Comparison of ENCODE assay signal across 13 cellular contexts in genomic region chr12:112148031-112148513, GRCh38. TPM values are rescaled to one million over a fixed set of nuclear protein-coding genes. Genes with fewer than 3 reads are reported as not detected.
DNase-seq lines count a peak whose midpoint lies in the region; ATAC-seq, FAIRE-seq and TF ChIP-seq lines count a peak whose summit lies in the region.
"Had no signal": no experiment of that assay in that cellular context is flagged by ENCODE, and none has a peak within 500 bp of the region (broad histone marks: within the 10 kb centered on the region; RNA-seq: fewer than 3 reads in every experiment).

No MANE protein-coding gene starts in this region.

- H3K4me3 ChIP-seq in PC-3 (ENCODE audit: low read length) (no peak overlapping the region), stomach (no peak overlapping the region), suprapubic skin (no peak overlapping the region), pancreas (no peak overlapping the region)
- H3K4me3 ChIP-seq: adrenal gland, BLaER1, gastrocnemius medialis had no signal

- no peaks in the 10 kb centered on the region for H4K20me1 ChIP-seq in PC-3 (ENCODE audit: low read length)
- H4K20me1 ChIP-seq: BLaER1 had no signal

- CTCF ChIA-PET in activated CD8-positive, alpha-beta memory T cell treated with anti-CD3 and anti-CD28 coated beads, Interleukin-2, amount 10 ng/mL, durations not matched to agents 7 days and 5 days (lab: Charles Lee), result interaction anchor here (1.2 to 1.4 kb wide), 2 partner anchors 9 to 15 kb away, joined by 3 read pairs; no protein-coding TSS in a partner anchor
- CTCF ChIA-PET in PC-3 (lab: Charles Lee), result no interaction called here

- H3K9me3 ChIP-seq in PC-3 (ENCODE audit: low read length) (no peaks in the 10 kb centered on the region), stomach (no peaks in the 10 kb centered on the region), suprapubic skin (no peaks in the 10 kb centered on the region), pancreas (no peaks in the 10 kb centered on the region)
- H3K9me3 ChIP-seq: adrenal gland, BLaER1, gastrocnemius medialis had no signal

- H3K36me3 Mint-ChIP-seq in activated CD8-positive, alpha-beta memory T cell treated with anti-CD3 and anti-CD28 coated beads, Interleukin-2, amount 10 ng/mL, durations not matched to agents 7 days and 5 days, result peaks cover 60% of the 10 kb centered on the region

- FAIRE-seq in pancreas (lab: Jason Lieb, UNC), result no peak

- H3K4me2 ChIP-seq in PC-3 (ENCODE audit: low read length), result 0 out of 2 replicates have a peak overlapping the region, but pooled peaks have one; percentile 32
- H3K4me2 ChIP-seq: BLaER1 had no signal

- WGBS in stomach, 5 donors, result 86 to 88% (median 87%) methylated on average over 3 of the region's 3 CpGs
- 73% methylated on average over 3 of the region's 3 CpGs for WGBS in suprapubic skin
- 92 to 93% methylated on average over 3 of the region's 3 CpGs for WGBS in pancreas, 2 donors

- H3K36me3 ChIP-seq in PC-3 (ENCODE audit: low read depth, low read length) (peaks cover 51% of the 10 kb centered on the region), stomach (peaks cover 91 to 100% (median 98%) of the 10 kb centered on the region in 4 donors), suprapubic skin (peaks cover 90% of the 10 kb centered on the region), pancreas (peaks cover 8 to 76% (median 21%) of the 10 kb centered on the region in 3 donors)

- no peaks in the 10 kb centered on the region for H3K27me3 Mint-ChIP-seq in activated CD8-positive, alpha-beta memory T cell treated with anti-CD3 and anti-CD28 coated beads, Interleukin-2, amount 10 ng/mL, durations not matched to agents 7 days and 5 days
- H3K27me3 Mint-ChIP-seq: stimulated activated naive CD8-positive, alpha-beta T cell treated with anti-CD3 and anti-CD28 coated beads, Interleukin-15, Interleukin-2, amounts not matched to agents 100 ng/mL and 50 ng/mL, for 24 hours had no signal

- H3K9me2 ChIP-seq in PC-3 (replicated peaks; ENCODE audit: low read length), result no peaks in the 10 kb centered on the region

- H3K4me1 ChIP-seq in PC-3 (ENCODE audit: insufficient read depth, low read length), result peaks cover 32% of the 10 kb centered on the region
- H3K4me1 ChIP-seq in stomach, result no peaks in the 10 kb centered on the region
- H3K4me1 ChIP-seq in suprapubic skin, result no peaks in the 10 kb centered on the region
- H3K4me1 ChIP-seq in pancreas, result no peaks in the 10 kb centered on the region
- H3K4me1 ChIP-seq: adrenal gland, gastrocnemius medialis had no signal

- POLR2A ChIA-PET in PC-3 (lab: Charles Lee; ENCODE audit: unreplicated experiment), result no interaction called here

- H3K27ac ChIP-seq in PC-3 (ENCODE audit: low read length) (peak overlapping the region; percentile 67), stomach (no peak overlapping the region), suprapubic skin (no peak overlapping the region), pancreas (peak overlapping the region in 1 of 4 donors; percentile 53)
- H3K27ac ChIP-seq: adrenal gland, BLaER1, gastrocnemius medialis had no signal

- H3F3A ChIP-seq in PC-3 (ENCODE audit: low read length, unreplicated experiment), result no peaks in the 10 kb centered on the region

- intact Hi-C loops in PC-3 (cut with micrococcal nuclease), result loop anchor here (2.0 kb wide), 1 partner anchor 25 kb away; no protein-coding TSS in a partner anchor
- intact Hi-C loops in stomach (cut with DNase I; ENCODE audit: low total_unique reads), result no loop called here
- intact Hi-C loops in pancreas (cut with DNase I), result no loop called here

- no peaks in the 10 kb centered on the region for H3K79me2 ChIP-seq in PC-3 (ENCODE audit: low read length)

- H3K27me3 ChIP-seq in PC-3 (ENCODE audit: low read length) (no peaks in the 10 kb centered on the region), stomach (no peaks in the 10 kb centered on the region), suprapubic skin (no peaks in the 10 kb centered on the region), pancreas (no peaks in the 10 kb centered on the region)
- H3K27me3 ChIP-seq: adrenal gland, BLaER1, gastrocnemius medialis had no signal

- H3K4me3 Mint-ChIP-seq in activated CD8-positive, alpha-beta memory T cell treated with anti-CD3 and anti-CD28 coated beads, Interleukin-2, amount 10 ng/mL, durations not matched to agents 7 days and 5 days, result no peak overlapping the region
- H3K4me3 Mint-ChIP-seq: stimulated activated naive CD8-positive, alpha-beta T cell treated with anti-CD3 and anti-CD28 coated beads, Interleukin-15, Interleukin-2, amounts not matched to agents 100 ng/mL and 50 ng/mL, for 24 hours; WTC11 had no signal

- H3K9me3 Mint-ChIP-seq in activated CD8-positive, alpha-beta memory T cell treated with anti-CD3 and anti-CD28 coated beads, Interleukin-2, amount 10 ng/mL, durations not matched to agents 7 days and 5 days (ENCODE audit: low read depth), result no peaks in the 10 kb centered on the region
- H3K9me3 Mint-ChIP-seq: stimulated activated naive CD8-positive, alpha-beta T cell treated with anti-CD3 and anti-CD28 coated beads, Interleukin-15, Interleukin-2, amounts not matched to agents 100 ng/mL and 50 ng/mL, for 24 hours; WTC11 had no signal

- TF ChIP-seq EP300 in stomach (IDR thresholded peaks at IDR 0.05) (no peak), suprapubic skin (IDR thresholded peaks at IDR 0.05) (no peak)

- TF ChIP-seq CTCF in PC-3 (conservative IDR thresholded peaks at IDR 0.05; ENCODE audit: low read depth, low read length), result no peak
- TF ChIP-seq CTCF in stomach (IDR thresholded peaks at IDR 0.05), result no peak
- TF ChIP-seq CTCF in suprapubic skin (IDR thresholded peaks at IDR 0.05), result no peak
- no peak for TF ChIP-seq CTCF in pancreas (IDR thresholded peaks at IDR 0.05)

- no peak overlapping the region for H3K27ac Mint-ChIP-seq in activated CD8-positive, alpha-beta memory T cell treated with anti-CD3 and anti-CD28 coated beads, Interleukin-2, amount 10 ng/mL, durations not matched to agents 7 days and 5 days
- H3K27ac Mint-ChIP-seq: WTC11 had no signal

- no peak overlapping the region for H2AFZ ChIP-seq in PC-3 (ENCODE audit: low read length)

- BruUV-seq in PC-3 (replicated peaks; lab: Mats Ljungman, UMichigan), result no TSS peak

- H3K4me1 Mint-ChIP-seq in activated CD8-positive, alpha-beta memory T cell treated with anti-CD3 and anti-CD28 coated beads, Interleukin-2, amount 10 ng/mL, durations not matched to agents 7 days and 5 days, result no peaks in the 10 kb centered on the region
- H3K4me1 Mint-ChIP-seq: WTC11 had no signal

- peak; percentile 29 for DNase-seq in activated CD8-positive, alpha-beta memory T cell treated with anti-CD3 and anti-CD28 coated beads, Interleukin-2, amount 10 ng/mL, durations not matched to agents 7 days and 5 days
- DNase-seq in activated CD8-positive, alpha-beta memory T cell treated with anti-CD3 and anti-CD28 coated beads, Interleukin-2, amount 50 U/mL, for 4 hours, result no peak
- DNase-seq in PC-3 (peak; percentile 89), fibroblast of gingiva (ENCODE audit: low read depth) (peak; percentile 39), stomach (peak; percentile 7), suprapubic skin (ENCODE audit: low spot score in 2 of 2) (no peak), epidermal melanocyte (ENCODE audit: insufficient read length, low spot score) (no peak), pancreas (no peak)
- DNase-seq: gastrocnemius medialis had no signal

- ATAC-seq in activated CD8-positive, alpha-beta memory T cell treated with anti-CD3 and anti-CD28 coated beads, Interleukin-2, amount 10 ng/mL, durations not matched to agents 7 days and 5 days, result no peak
- ATAC-seq in PC-3 (peak; percentile 31), pancreas (no peak)
- ATAC-seq: gastrocnemius medialis, WTC11 had no signal

- no peak overlapping the region for H3K9ac ChIP-seq in PC-3 (ENCODE audit: low read length)
- H3K9ac ChIP-seq: BLaER1 had no signal

- no peak for TF ChIP-seq POLR2A in stomach (IDR thresholded peaks at IDR 0.05)
- no peak for TF ChIP-seq POLR2A in suprapubic skin (IDR thresholded peaks at IDR 0.05)

RNA-seq across cellular contexts. Expression of gene TRAFD1, which starts 22.7 kb away (rescaled TPM):
- 10 to 100 TPM; 52.1 to 56.8 TPM for total RNA-seq in activated CD8-positive, alpha-beta memory T cell treated with anti-CD3 and anti-CD28 coated beads, Interleukin-2, amount 10 ng/mL, durations not matched to agents 7 days and 5 days
- total RNA-seq in PC-3 (2014; rRNA removed) (33.9 and 34.1 TPM in 2 replicates), stomach (10 to 100 TPM; 11.3 to 49.0 (median 27.7) TPM), suprapubic skin (10 to 100 TPM; 44.6 to 88.1 (median 54.6) TPM), pancreas (10 to 100 TPM in 2 of 6 donors, 1 to 10 TPM in 4; 5.9 to 18.2 (median 8.5) TPM)
- polyA plus RNA-seq in stomach (10 to 100 TPM; 13.9 to 22.5 (median 16.1) TPM), pancreas (10 to 100 TPM in 1 of 2 donors, 1 to 10 TPM in 1; 6.4 to 10.2 TPM)

RNA-seq across cellular contexts. Expression of gene NAA25, which starts 39.5 kb away (rescaled TPM):
- 10 to 100 TPM; 30.2 to 32.1 TPM for total RNA-seq in activated CD8-positive, alpha-beta memory T cell treated with anti-CD3 and anti-CD28 coated beads, Interleukin-2, amount 10 ng/mL, durations not matched to agents 7 days and 5 days
- total RNA-seq in PC-3 (2014; rRNA removed) (33.3 and 36.6 TPM in 2 replicates), stomach (10 to 100 TPM; 11.1 to 72.6 (median 57.6) TPM), suprapubic skin (10 to 100 TPM; 21.1 to 68.6 (median 29.0) TPM), pancreas (10 to 100 TPM in 5 of 6 donors, 1 to 10 TPM in 1; 7.6 to 14.1 (median 12.5) TPM)
- polyA plus RNA-seq in stomach (1 to 10 TPM; 2.3 to 5.4 (median 3.2) TPM), pancreas (1 to 10 TPM; 5.0 to 7.0 TPM)

Comparison
In these comparisons a context has a peak if more than half of its experiments do, and no peak if none do; other contexts are left out.
1. DNase-seq: peak in activated CD8-positive, alpha-beta memory T cell treated with anti-CD3 and anti-CD28 coated beads, Interleukin-2, amount 10 ng/mL, durations not matched to agents 7 days and 5 days (single experiment), PC-3 (single experiment), fibroblast of gingiva (single experiment) and stomach (single experiment); none in activated CD8-positive, alpha-beta memory T cell treated with anti-CD3 and anti-CD28 coated beads, Interleukin-2, amount 50 U/mL, for 4 hours (single experiment), suprapubic skin (0 of 2), epidermal melanocyte (single experiment) and pancreas (0 of 6).